ENCODE assay signal across 8 cellular contexts in genomic region chr9:104747565-104748358, GRCh38. TPM values are rescaled to one million over a fixed set of nuclear protein-coding genes. Genes with fewer than 3 reads are reported as not detected.
DNase-seq lines count a peak whose midpoint lies in the region; ATAC-seq and TF ChIP-seq lines count a peak whose summit lies in the region.

NIPSNAP3A (plus strand) TSS chr9:104747683; CDS start chr9:104747793, 110 bp downstream.

- H3K27me3 ChIP-seq in BLaER1: no peaks in the 10 kb centered on the region
- H3K27me3 ChIP-seq in left lung: no peaks in the 10 kb centered on the region

- H3K36me3 ChIP-seq in BLaER1 (peaks cover 15% of the 10 kb centered on the region), left lung (peaks cover 0 to 13% of the 10 kb centered on the region in 2 donors)

- peak within 1 kb of the TSS; percentile 93 for H3K4me2 ChIP-seq in BLaER1

- peak within 1 kb of the TSS; percentile 76 for H3K9ac ChIP-seq in BLaER1

- DNase-seq in GM19238 (ENCODE audit: insufficient read length, low spot score) (peak; percentile 62), NCI-H748 (lab: John Stamatoyannopoulos, UW; ENCODE audit: unreplicated experiment) (peak; percentile 90), coronary artery (ENCODE audit: low spot score) (peak; percentile 92), left lung (peak; percentile 91 to 97)
- peak; percentile 89 for DNase-seq in activated CD4-positive, alpha-beta T cell treated with anti-CD3 and anti-CD28 coated beads, Interleukin-2, amount 10 ng/mL, durations not matched to agents 7 days and 5 days
- peak; percentile 78 for DNase-seq in stimulated activated CD4-positive, alpha-beta T cell treated with anti-CD3 and anti-CD28 coated beads, Interleukin-2, amount 100 ng/mL, for 4 hours (ENCODE audit: low read depth)

- H3K27me3 Mint-ChIP-seq in activated CD4-positive, alpha-beta T cell treated with anti-CD3 and anti-CD28 coated beads, Interleukin-2, amount 10 ng/mL, durations not matched to agents 7 days and 5 days: no peaks in the 10 kb centered on the region

- H3K4me3 ChIP-seq in BLaER1: peak within 1 kb of the TSS; percentile 72
- H3K4me3 ChIP-seq in coronary artery: peak within 1 kb of the TSS; percentile 91
- peak within 1 kb of the TSS; percentile 66 to 88 for H3K4me3 ChIP-seq in left lung

- H3K9me3 Mint-ChIP-seq in activated CD4-positive, alpha-beta T cell treated with anti-CD3 and anti-CD28 coated beads, Interleukin-2, amount 10 ng/mL, durations not matched to agents 7 days and 5 days: no peaks in the 10 kb centered on the region

- CTCF ChIA-PET in activated CD4-positive, alpha-beta T cell treated with anti-CD3 and anti-CD28 coated beads, Interleukin-2, amount 10 ng/mL, durations not matched to agents 7 days and 5 days (lab: Charles Lee): interaction anchor here (0.6 to 1.4 kb wide), 3 partner anchors 15 to 199 kb away, joined by 3 to 4 read pairs (median 3); no protein-coding TSS in a partner anchor

- no peak for TF ChIP-seq CTCF in coronary artery (IDR thresholded peaks at IDR 0.05)
- TF ChIP-seq CTCF in left lung (IDR thresholded peaks at IDR 0.05): no peak

- ATAC-seq in HG03439 (IDR thresholded peaks at IDR 0.05; ENCODE audit: unreplicated experiment): peak; percentile 90
- peak; percentile 97 for ATAC-seq in left lung

- H3K36me3 Mint-ChIP-seq in activated CD4-positive, alpha-beta T cell treated with anti-CD3 and anti-CD28 coated beads, Interleukin-2, amount 10 ng/mL, durations not matched to agents 7 days and 5 days (ENCODE audit: low read depth): peaks cover 12% of the 10 kb centered on the region

- H3K9me3 ChIP-seq in BLaER1: no peaks in the 10 kb centered on the region
- H3K9me3 ChIP-seq in left lung: no peaks in the 10 kb centered on the region

- peak within 1 kb of the TSS; percentile 98 for H3K27ac Mint-ChIP-seq in activated CD4-positive, alpha-beta T cell treated with anti-CD3 and anti-CD28 coated beads, Interleukin-2, amount 10 ng/mL, durations not matched to agents 7 days and 5 days

- H3K4me3 Mint-ChIP-seq in activated CD4-positive, alpha-beta T cell treated with anti-CD3 and anti-CD28 coated beads, Interleukin-2, amount 10 ng/mL, durations not matched to agents 7 days and 5 days: peak within 1 kb of the TSS; percentile 93

- H3K27ac ChIP-seq in BLaER1 (peak within 1 kb of the TSS; percentile 79), coronary artery (peak within 1 kb of the TSS; percentile 93 to 97), left lung (peak within 1 kb of the TSS; percentile 88 to 94)

- H3K4me1 ChIP-seq in BLaER1 (peaks cover 31% of the 10 kb centered on the region), left lung (peaks cover 5 to 24% of the 10 kb centered on the region in 2 donors)

- POLR2A ChIA-PET in activated CD4-positive, alpha-beta T cell treated with anti-CD3 and anti-CD28 coated beads, Interleukin-2, amount 10 ng/mL, durations not matched to agents 7 days and 5 days (lab: Charles Lee): no interaction called here

- H3K4me1 Mint-ChIP-seq in activated CD4-positive, alpha-beta T cell treated with anti-CD3 and anti-CD28 coated beads, Interleukin-2, amount 10 ng/mL, durations not matched to agents 7 days and 5 days: peaks cover 30% of the 10 kb centered on the region

- intact Hi-C loops in left lung (cut with DNase I): no loop called here

- no peaks in the 10 kb centered on the region for H4K20me1 ChIP-seq in BLaER1

RNA-seq across cellular contexts. Expression of gene NIPSNAP3A, which starts in this region (rescaled TPM):
- 10 to 100 TPM; 20.8 to 22.4 TPM for total RNA-seq in activated CD4-positive, alpha-beta T cell treated with anti-CD3 and anti-CD28 coated beads, Interleukin-2, amount 10 ng/mL, durations not matched to agents 7 days and 5 days
- 10 to 100 TPM; 24.9 to 29.5 TPM for total RNA-seq in left lung

Comparison
In these comparisons a context has a peak if more than half of its experiments do, and no peak if none do; other contexts are left out.
1. Peak in every context shown above with its lines: DNase-seq, ATAC-seq, H3K4me3 ChIP-seq and H3K27ac ChIP-seq.